ENCODE assay signal across 20 cellular contexts in genomic region chr18:2891526-2892431, GRCh38. TPM values are rescaled to one million over a fixed set of nuclear protein-coding genes. Genes with fewer than 3 reads are reported as not detected.
DNase-seq lines count a peak whose midpoint lies in the region; ATAC-seq, FAIRE-seq and TF ChIP-seq lines count a peak whose summit lies in the region.
"Had no signal": no experiment of that assay in that cellular context is flagged by ENCODE, and none has a peak within 500 bp of the region (broad histone marks: within the 10 kb centered on the region; RNA-seq: fewer than 3 reads in every experiment).

No MANE protein-coding gene starts in this region.

- ATAC-seq in T-helper 17 cell (peak; percentile 18), HG02642 (IDR thresholded peaks at IDR 0.05; ENCODE audit: poor library complexity, unreplicated experiment) (no peak)
- ATAC-seq: esophagus mucosa, GM12878 had no signal

- peak; percentile 52 for DNase-seq in activated CD8-positive, alpha-beta memory T cell treated with anti-CD3 and anti-CD28 coated beads, Interleukin-2, amount 50 U/mL, for 48 hours
- no peak for DNase-seq in activated CD8-positive, alpha-beta memory T cell treated with anti-CD3 and anti-CD28 coated beads for 24 hours
- DNase-seq in T-helper 17 cell = no peak
- DNase-seq in astrocyte (ENCODE audit: low read depth) = no peak
- DNase-seq in trophoblast cell = peak; percentile 93 to 96
- DNase-seq in GDM1 (lab: John Stamatoyannopoulos, UW) = no peak
- DNase-seq in inferior parietal cortex (ENCODE audit: extremely low spot score) = no peak
- DNase-seq: GOT3, NCI-H187, NCI-H510A, occipital lobe, SJCRH30, stomach had no signal

- H3K9me3 ChIP-seq in T-helper 17 cell (ENCODE audit: control insufficient read depth, low read length, poor library complexity, severe bottlenecking) (peaks cover under 1% of the 10 kb centered on the region), astrocyte (ENCODE audit: insufficient read depth, low read depth, low read length) (no peaks in the 10 kb centered on the region), trophoblast cell (ENCODE audit: insufficient read depth, low read depth, low read length) (peaks cover 3% of the 10 kb centered on the region)
- H3K9me3 ChIP-seq: SJCRH30, uterus had no signal

- H2BK5ac ChIP-seq in trophoblast cell (ENCODE audit: low read depth, low read length, poor library complexity) = no peak overlapping the region

- H3K27me3 Mint-ChIP-seq in T-helper 17 cell (no peaks in the 10 kb centered on the region), astrocyte (ENCODE audit: low read depth, unreplicated experiment) (no peaks in the 10 kb centered on the region)
- H3K27me3 Mint-ChIP-seq: dendritic cell treated with granulocyte-macrophage colony-stimulating factor and Interleukin-4, amounts not matched to agents 40 ng/mL and 50 ng/mL, for 4 days had no signal

- H3K4me2 ChIP-seq in astrocyte (ENCODE audit: low read length) (peak overlapping the region; percentile 37), trophoblast cell (ENCODE audit: low read length) (no peak overlapping the region)

- H4K8ac ChIP-seq in trophoblast cell (ENCODE audit: low read depth, low read length) = no peak overlapping the region

- no peaks in the 10 kb centered on the region for H3K36me3 ChIP-seq in astrocyte (ENCODE audit: insufficient read depth, low read length)
- H3K36me3 ChIP-seq in trophoblast cell (ENCODE audit: control insufficient read depth in 1 of 2, insufficient read depth in 2 of 2, low read length in 2 of 2) = peaks cover 4 to 9% of the 10 kb centered on the region in 2 experiments
- H3K36me3 ChIP-seq: SJCRH30, stomach, uterus had no signal

- WGBS in trophoblast cell (ENCODE audit: extremely low coverage, insufficient coverage, insufficient read length) = no CpG with 5 or more reads among the region's 20 CpGs

- H3K4ac ChIP-seq in trophoblast cell (ENCODE audit: low read depth, low read length) = no peak overlapping the region

- H4K20me1 ChIP-seq in astrocyte (ENCODE audit: insufficient read depth, low read length) = no peaks in the 10 kb centered on the region

- H3K18ac ChIP-seq in trophoblast cell (ENCODE audit: low read length) = no peak overlapping the region

- no peak overlapping the region for H2BK120ac ChIP-seq in trophoblast cell (ENCODE audit: insufficient read depth, low read length, poor library complexity)

- H3K27me3 ChIP-seq in astrocyte (ENCODE audit: insufficient read depth, low read length) (no peaks in the 10 kb centered on the region), trophoblast cell (ENCODE audit: insufficient read depth, low read length) (no peaks in the 10 kb centered on the region)
- H3K27me3 ChIP-seq: SJCRH30, stomach, uterus had no signal

- H4K12ac ChIP-seq in trophoblast cell (ENCODE audit: low read depth, low read length) = no peak overlapping the region

- H2BK12ac ChIP-seq in trophoblast cell (ENCODE audit: low read length) = no peak overlapping the region

- no peak overlapping the region for H3K23ac ChIP-seq in trophoblast cell (ENCODE audit: low read length)

- H3K27ac Mint-ChIP-seq in T-helper 17 cell (peak overlapping the region; percentile 79), astrocyte (ENCODE audit: unreplicated experiment) (no peak overlapping the region)
- H3K27ac Mint-ChIP-seq: dendritic cell treated with granulocyte-macrophage colony-stimulating factor and Interleukin-4, amounts not matched to agents 40 ng/mL and 50 ng/mL, for 4 days; mesothelial cell of epicardium had no signal

- no peak overlapping the region for H2AK5ac ChIP-seq in trophoblast cell (ENCODE audit: low read length)

- H3K4me3 ChIP-seq in astrocyte (ENCODE audit: insufficient read depth, low read depth, low read length) (no peak overlapping the region), trophoblast cell (ENCODE audit: low read depth, low read length) (no peak overlapping the region)
- H3K4me3 ChIP-seq: GM12878, SJCRH30, stomach, uterus had no signal

- H3K79me1 ChIP-seq in trophoblast cell (ENCODE audit: low read length) = peaks cover 9% of the 10 kb centered on the region

- no peak overlapping the region for H2AFZ ChIP-seq in astrocyte (ENCODE audit: low read depth, low read length)
- H2AFZ ChIP-seq in trophoblast cell (ENCODE audit: insufficient read depth, low read length, poor library complexity) = no peak overlapping the region

- H3K4me3 Mint-ChIP-seq in T-helper 17 cell (peak overlapping the region; percentile 90), astrocyte (ENCODE audit: unreplicated experiment) (no peak overlapping the region)
- H3K4me3 Mint-ChIP-seq: dendritic cell treated with granulocyte-macrophage colony-stimulating factor and Interleukin-4, amounts not matched to agents 40 ng/mL and 50 ng/mL, for 4 days; mesothelial cell of epicardium had no signal

- H3K4me1 ChIP-seq in astrocyte (ENCODE audit: insufficient read depth, low read length) = peaks cover 5% of the 10 kb centered on the region
- H3K4me1 ChIP-seq in trophoblast cell (ENCODE audit: control insufficient read depth in 1 of 2, insufficient read depth in 2 of 2, low read length in 2 of 2) = peaks cover 19 to 20% of the 10 kb centered on the region in 2 experiments
- H3K4me1 ChIP-seq: SJCRH30, stomach had no signal

- H3K4me1 Mint-ChIP-seq in T-helper 17 cell (peaks cover 34% of the 10 kb centered on the region), astrocyte (ENCODE audit: low read depth, unreplicated experiment) (peaks cover 20% of the 10 kb centered on the region)

- H3K9ac ChIP-seq in astrocyte (ENCODE audit: low read length) (no peak overlapping the region), trophoblast cell (ENCODE audit: low read length) (no peak overlapping the region)

- H3K27ac ChIP-seq in astrocyte (ENCODE audit: low read depth, low read length) (no peak overlapping the region), trophoblast cell (ENCODE audit: low read depth, low read length) (no peak overlapping the region)
- H3K27ac ChIP-seq: SJCRH30, stomach, uterus had no signal

- no peak for TF ChIP-seq CTCF in astrocyte (IDR thresholded peaks at IDR 0.05; ENCODE audit: insufficient read depth, low read depth, low read length)

- no peak overlapping the region for H4K91ac ChIP-seq in trophoblast cell (ENCODE audit: low read depth, low read length)

- H3K36me3 Mint-ChIP-seq in T-helper 17 cell (ENCODE audit: low read depth) = no peaks in the 10 kb centered on the region
- H3K36me3 Mint-ChIP-seq in astrocyte (ENCODE audit: low read depth, unreplicated experiment) = peaks cover 18% of the 10 kb centered on the region

- no peak overlapping the region for H3K14ac ChIP-seq in trophoblast cell (ENCODE audit: low read length)

- H3K79me2 ChIP-seq in astrocyte (ENCODE audit: insufficient read depth, low read length) = no peaks in the 10 kb centered on the region
- peaks cover 6% of the 10 kb centered on the region for H3K79me2 ChIP-seq in trophoblast cell (ENCODE audit: control insufficient read depth, insufficient read depth, low read length, poor library complexity)

- H3K9me3 Mint-ChIP-seq in astrocyte (ENCODE audit: unreplicated experiment) = peaks cover 8% of the 10 kb centered on the region

- FAIRE-seq in astrocyte (lab: Jason Lieb, UNC) = no peak
- FAIRE-seq: GM12878, keratinocyte had no signal

RNA-seq across cellular contexts. Expression of gene EMILIN2, which starts 45.0 kb away (rescaled TPM):
- total RNA-seq in T-helper 17 cell (1 to 10 TPM; 5.8 to 9.9 TPM), astrocyte (29.6 and 33.4 TPM in 2 replicates)
- polyA plus RNA-seq in trophoblast cell (2013) = 18.4 and 19.0 TPM in 2 replicates

Comparison
In these comparisons a context has a peak if more than half of its experiments do, and no peak if none do; other contexts are left out.
1. DNase-seq: peak in activated CD8-positive, alpha-beta memory T cell treated with anti-CD3 and anti-CD28 coated beads, Interleukin-2, amount 50 U/mL, for 48 hours (single experiment) and trophoblast cell (2 of 2); none in activated CD8-positive, alpha-beta memory T cell treated with anti-CD3 and anti-CD28 coated beads for 24 hours (single experiment), T-helper 17 cell (0 of 3), astrocyte (single experiment), GDM1 (single experiment) and inferior parietal cortex (single experiment).